In the genomic region with DNA sequence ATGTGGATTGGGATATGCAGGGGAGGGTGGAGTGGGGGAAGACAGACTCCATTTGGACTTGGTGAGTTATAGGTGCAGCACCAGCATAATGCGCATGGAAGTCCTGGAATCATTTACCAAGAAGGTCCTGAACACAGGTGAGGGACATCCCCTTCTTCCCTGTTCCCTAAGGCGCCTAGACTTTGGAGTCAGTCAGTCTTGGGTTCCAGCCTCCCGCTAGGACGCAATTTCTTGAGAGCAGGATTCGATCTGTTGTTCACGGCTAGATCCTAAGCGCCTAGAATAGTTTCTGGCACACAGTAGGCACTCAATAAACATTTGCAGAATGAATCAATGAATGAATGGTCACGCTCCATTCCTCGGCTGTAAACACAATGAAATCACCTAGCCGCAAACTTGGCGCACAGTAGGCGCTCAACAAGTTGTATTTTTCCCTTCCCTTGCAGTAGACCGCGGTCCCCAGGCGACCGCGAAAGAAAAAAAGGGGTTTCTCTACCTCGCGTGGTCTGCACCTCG, we compare ENCODE assay signal across 8 cellular contexts. TPM values are rescaled to one million over a fixed set of nuclear protein-coding genes. Genes with fewer than 3 reads are reported as not detected.
DNase-seq lines count a peak whose midpoint lies in the region; ATAC-seq and TF ChIP-seq lines count a peak whose summit lies in the region.

No MANE protein-coding gene starts in this region.

- intact Hi-C loops in activated CD4-positive, alpha-beta memory T cell treated with anti-CD3 and anti-CD28 coated beads for 36 hours (cut with micrococcal nuclease) = loop anchor here (5.0 to 10.0 kb wide), 3 partner anchors 85 to 248 kb away; no protein-coding TSS in a partner anchor
- intact Hi-C loops in testis (cut with DNase I; ENCODE audit: low total_unique reads) = no loop called here

- TF ChIP-seq CTCF in testis (IDR thresholded peaks at IDR 0.05) = no peak

- peaks cover 45% of the 10 kb centered on the region for H3K4me1 Mint-ChIP-seq in T-helper 2 cell treated with Interferon-gamma antibody and Interleukin-4, amounts not matched to agents 5 μg/mL and 100 μg/mL, for 36 hours (ENCODE audit: low read depth)
- H3K4me1 Mint-ChIP-seq in activated CD4-positive, alpha-beta memory T cell treated with anti-CD3 and anti-CD28 coated beads for 36 hours (ENCODE audit: low read depth) = peaks cover 14% of the 10 kb centered on the region
- H3K4me1 Mint-ChIP-seq in immature natural killer cell = peaks cover 14 to 17% of the 10 kb centered on the region in 2 donors

- H3K27me3 ChIP-seq in testis = no peaks in the 10 kb centered on the region

- H3K4me1 ChIP-seq in testis = no peaks in the 10 kb centered on the region

- POLR2A ChIA-PET in activated CD4-positive, alpha-beta memory T cell treated with anti-CD3 and anti-CD28 coated beads for 36 hours (lab: Charles Lee) = no interaction called here

- no peaks in the 10 kb centered on the region for H3K36me3 ChIP-seq in testis (ENCODE audit: low read depth, missing control alignments)

- H3K27ac Mint-ChIP-seq in T-helper 2 cell treated with Interferon-gamma antibody and Interleukin-4, amounts not matched to agents 5 μg/mL and 100 μg/mL, for 36 hours = peak overlapping the region; percentile 52
- no peak overlapping the region for H3K27ac Mint-ChIP-seq in activated CD4-positive, alpha-beta memory T cell treated with anti-CD3 and anti-CD28 coated beads for 36 hours
- no peak overlapping the region for H3K27ac Mint-ChIP-seq in immature natural killer cell

- peaks cover 30% of the 10 kb centered on the region for H3K27me3 Mint-ChIP-seq in T-helper 2 cell treated with Interferon-gamma antibody and Interleukin-4, amounts not matched to agents 5 μg/mL and 100 μg/mL, for 36 hours (ENCODE audit: low read depth)
- peaks cover 31% of the 10 kb centered on the region for H3K27me3 Mint-ChIP-seq in activated CD4-positive, alpha-beta memory T cell treated with anti-CD3 and anti-CD28 coated beads for 36 hours
- H3K27me3 Mint-ChIP-seq in immature natural killer cell (ENCODE audit: low read depth in 3 of 3) = peaks cover 13 to 28% (median 20%) of the 10 kb centered on the region in 3 donors

- CTCF ChIA-PET in activated CD4-positive, alpha-beta memory T cell treated with anti-CD3 and anti-CD28 coated beads for 36 hours (lab: Charles Lee) = no interaction called here

- peaks cover 9% of the 10 kb centered on the region for H3K36me3 Mint-ChIP-seq in T-helper 2 cell treated with Interferon-gamma antibody and Interleukin-4, amounts not matched to agents 5 μg/mL and 100 μg/mL, for 36 hours (ENCODE audit: low read depth)
- H3K36me3 Mint-ChIP-seq in activated CD4-positive, alpha-beta memory T cell treated with anti-CD3 and anti-CD28 coated beads for 36 hours = no peaks in the 10 kb centered on the region
- H3K36me3 Mint-ChIP-seq in immature natural killer cell = no peaks in the 10 kb centered on the region

- no peaks in the 10 kb centered on the region for H3K9me3 Mint-ChIP-seq in T-helper 2 cell treated with Interferon-gamma antibody and Interleukin-4, amounts not matched to agents 5 μg/mL and 100 μg/mL, for 36 hours
- no peaks in the 10 kb centered on the region for H3K9me3 Mint-ChIP-seq in activated CD4-positive, alpha-beta memory T cell treated with anti-CD3 and anti-CD28 coated beads for 36 hours
- no peaks in the 10 kb centered on the region for H3K9me3 Mint-ChIP-seq in immature natural killer cell

- ATAC-seq in HG03045 (IDR thresholded peaks at IDR 0.05; ENCODE audit: unreplicated experiment) = no peak

- H3K4me3 ChIP-seq in testis = peak overlapping the region; percentile 69 to 83

- no peaks in the 10 kb centered on the region for H3K9me3 ChIP-seq in testis

- 13 to 23% methylated on average over 17 to 20 of the region's 20 CpGs for WGBS in testis, 2 donors

- peak overlapping the region; percentile 87 for H3K4me3 Mint-ChIP-seq in T-helper 2 cell treated with Interferon-gamma antibody and Interleukin-4, amounts not matched to agents 5 μg/mL and 100 μg/mL, for 36 hours
- H3K4me3 Mint-ChIP-seq in activated CD4-positive, alpha-beta memory T cell treated with anti-CD3 and anti-CD28 coated beads for 36 hours = peak overlapping the region; percentile 76
- peak overlapping the region; percentile 50 to 81 (median 76) for H3K4me3 Mint-ChIP-seq in immature natural killer cell

- peak overlapping the region in 1 of 2 donors; percentile 88 for H3K27ac ChIP-seq in testis

- TF ChIP-seq POLR2A in testis (IDR thresholded peaks at IDR 0.05) = no peak

- DNase-seq in T-helper 2 cell treated with Interferon-gamma antibody and Interleukin-4, amounts not matched to agents 5 μg/mL and 100 μg/mL, for 36 hours (ENCODE audit: low spot score) = no peak
- DNase-seq in T-helper 2 cell = no peak
- no peak for DNase-seq in activated CD4-positive, alpha-beta memory T cell treated with anti-CD3 and anti-CD28 coated beads for 36 hours
- DNase-seq in immature natural killer cell = no peak
- DNase-seq in testis = no peak
- DNase-seq in SHP77 treated with DMSO at 0.1 percent for 48 hours (lab: John Stamatoyannopoulos, UW) = no peak
- DNase-seq in occipital lobe (lab: John Stamatoyannopoulos, UW) = no peak

RNA-seq across cellular contexts. Expression of gene AK4, which starts 1.0 kb away (rescaled TPM):
- total RNA-seq in activated CD4-positive, alpha-beta memory T cell treated with anti-CD3 and anti-CD28 coated beads for 36 hours = 10 to 100 TPM; 42.7 to 45.5 TPM
- under 1 TPM in 1 of 3 donors, not detected in 2; 0.41 TPM for polyA plus RNA-seq in immature natural killer cell
- 10 to 100 TPM; 40.1 to 42.0 TPM for total RNA-seq in testis
- 29.0 TPM for polyA plus RNA-seq in testis (ENCODE audit: insufficient read depth, low read depth, low replicate concordance)
- 11.9 TPM for total RNA-seq in occipital lobe
